Comparison of ENCODE assay signal across 14 cellular contexts in the genomic region with DNA sequence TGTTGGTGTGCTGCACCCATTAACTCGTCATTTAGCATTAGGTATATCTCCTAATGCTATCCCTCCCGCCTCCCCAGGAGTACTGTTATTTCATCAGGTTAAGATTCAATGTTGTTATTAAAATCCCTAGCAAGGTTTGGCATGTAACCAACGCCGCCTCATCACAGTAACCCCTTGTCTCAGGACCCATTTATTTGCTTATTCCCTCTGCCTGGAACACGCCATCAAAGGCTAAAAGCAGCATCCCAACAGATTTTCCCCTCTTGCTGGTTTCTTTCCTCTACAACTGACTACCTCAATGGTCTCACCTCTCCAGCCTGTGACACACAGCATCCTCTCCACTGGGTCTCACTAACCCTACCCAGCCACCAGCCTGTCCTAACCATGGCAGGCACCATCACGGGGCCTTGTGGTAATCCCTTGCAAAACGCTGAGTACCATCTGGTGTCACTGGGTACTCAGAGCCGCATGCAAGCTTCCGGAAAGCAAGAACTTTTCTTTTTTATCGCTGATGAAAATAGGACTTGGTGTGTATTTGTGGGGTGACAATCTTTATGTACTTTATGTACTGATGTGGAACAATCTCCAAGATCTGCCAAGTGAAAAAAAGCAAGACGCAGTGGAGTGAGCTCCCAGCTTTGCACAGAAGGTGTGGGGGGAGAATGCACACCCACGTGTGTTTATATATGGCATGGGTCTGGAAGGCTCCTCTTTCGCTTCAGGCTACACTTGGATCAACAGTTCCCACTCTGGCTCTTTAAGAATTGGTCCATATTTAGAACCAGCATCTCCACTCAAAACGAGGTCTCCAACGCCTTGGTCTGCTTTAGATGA. TPM values are rescaled to one million over a fixed set of nuclear protein-coding genes. Genes with fewer than 3 reads are reported as not detected.
A peak's percentile ranks its signal among the peaks of the same experiment; 100 is the strongest.
DNase-seq lines count a peak whose midpoint lies in the region; ATAC-seq lines count a peak whose summit lies in the region.
"Had no signal": no experiment of that assay in that cellular context is flagged by ENCODE, and none has a peak within 500 bp of the region (broad histone marks: within the 10 kb centered on the region; RNA-seq: fewer than 3 reads in every experiment).

No MANE protein-coding gene starts in this region.

- no peaks in the 10 kb centered on the region for H3K9me3 Mint-ChIP-seq in activated T-cell treated with anti-CD3 and anti-CD28 coated beads, Interleukin-2, amount 50 U/mL, for 4 hours
- no peaks in the 10 kb centered on the region for H3K9me3 Mint-ChIP-seq in activated naive CD8-positive, alpha-beta T cell treated with anti-CD3 and anti-CD28 coated beads, Interleukin-2, amount 50 U/mL, for 24 hours
- H3K9me3 Mint-ChIP-seq in immature natural killer cell = no peaks in the 10 kb centered on the region

- peaks cover 27% of the 10 kb centered on the region for H3K4me1 Mint-ChIP-seq in activated T-cell treated with anti-CD3 and anti-CD28 coated beads, Interleukin-2, amount 50 U/mL, for 4 hours (ENCODE audit: low read depth)
- H3K4me1 Mint-ChIP-seq in activated naive CD8-positive, alpha-beta T cell treated with anti-CD3 and anti-CD28 coated beads, Interleukin-2, amount 50 U/mL, for 24 hours = peaks cover 36% of the 10 kb centered on the region
- H3K4me1 Mint-ChIP-seq in immature natural killer cell = peaks cover 29 to 32% of the 10 kb centered on the region in 2 donors

- ATAC-seq in activated T-cell treated with anti-CD3 and anti-CD28 coated beads, Interleukin-2, amount 50 U/mL, for 4 hours = peak; percentile 25 to 51
- ATAC-seq in activated naive CD8-positive, alpha-beta T cell treated with anti-CD3 and anti-CD28 coated beads, Interleukin-2, amount 50 U/mL, for 24 hours = no peak

- DNase-seq in activated T-cell treated with anti-CD3 and anti-CD28 coated beads, Interleukin-2, amount 50 U/mL, for 4 hours = no peak
- DNase-seq in activated T-cell treated with anti-CD3 and anti-CD28 coated beads for 4 hours (no peak), HT1080 (ENCODE audit: low read depth) (peak; percentile 44), occipital lobe (lab: John Stamatoyannopoulos, UW) (peak; percentile 76), ACHN (no peak), NCI-H345 (lab: John Stamatoyannopoulos, UW) (no peak), immature natural killer cell (no peak)
- DNase-seq in activated naive CD8-positive, alpha-beta T cell treated with anti-CD3 and anti-CD28 coated beads, Interleukin-2, amount 50 U/mL, for 24 hours = no peak
- DNase-seq: aorta; kidney; OCI-M1; retina; stimulated activated CD4-positive, alpha-beta T cell treated with anti-CD3 and anti-CD28 coated beads, Interleukin-4, amount 100 ng/mL, for 1 hour had no signal

- in situ Hi-C loops in ACHN (cut with HindIII; ENCODE audit: low pct_ligation_motif_present, low pct_unique_long_range_greater_than_20kb, low sequenced_read_pairs) = no loop called here

- H3K27me3 Mint-ChIP-seq in activated T-cell treated with anti-CD3 and anti-CD28 coated beads, Interleukin-2, amount 50 U/mL, for 4 hours (ENCODE audit: low read depth) = no peaks in the 10 kb centered on the region
- no peaks in the 10 kb centered on the region for H3K27me3 Mint-ChIP-seq in activated naive CD8-positive, alpha-beta T cell treated with anti-CD3 and anti-CD28 coated beads, Interleukin-2, amount 50 U/mL, for 24 hours
- peaks cover 2 to 4% (median 3%) of the 10 kb centered on the region in 3 donors for H3K27me3 Mint-ChIP-seq in immature natural killer cell (ENCODE audit: low read depth in 3 of 3)
- H3K27me3 Mint-ChIP-seq: B cell had no signal

- peak overlapping the region; percentile 7 for H3K4me3 Mint-ChIP-seq in activated T-cell treated with anti-CD3 and anti-CD28 coated beads, Interleukin-2, amount 50 U/mL, for 4 hours
- H3K4me3 Mint-ChIP-seq in activated naive CD8-positive, alpha-beta T cell treated with anti-CD3 and anti-CD28 coated beads, Interleukin-2, amount 50 U/mL, for 24 hours = no peak overlapping the region
- no peak overlapping the region for H3K4me3 Mint-ChIP-seq in immature natural killer cell
- H3K4me3 Mint-ChIP-seq: B cell had no signal

- H3K36me3 Mint-ChIP-seq in activated T-cell treated with anti-CD3 and anti-CD28 coated beads, Interleukin-2, amount 50 U/mL, for 4 hours (ENCODE audit: insufficient read depth) = peaks cover 56% of the 10 kb centered on the region
- peaks cover 53% of the 10 kb centered on the region for H3K36me3 Mint-ChIP-seq in activated naive CD8-positive, alpha-beta T cell treated with anti-CD3 and anti-CD28 coated beads, Interleukin-2, amount 50 U/mL, for 24 hours (ENCODE audit: low read depth)
- H3K36me3 Mint-ChIP-seq in immature natural killer cell = peaks cover 26 to 50% (median 29%) of the 10 kb centered on the region in 3 donors

- peak overlapping the region; percentile 64 for H3K27ac Mint-ChIP-seq in activated naive CD8-positive, alpha-beta T cell treated with anti-CD3 and anti-CD28 coated beads, Interleukin-2, amount 50 U/mL, for 24 hours
- H3K27ac Mint-ChIP-seq in immature natural killer cell = peak overlapping the region in 2 of 6 donors; percentile 25 to 55
- H3K27ac Mint-ChIP-seq: B cell had no signal

RNA-seq across cellular contexts. Expression of gene RPS14, which starts 6.1 kb away (rescaled TPM):
- total RNA-seq in activated T-cell treated with anti-CD3 and anti-CD28 coated beads, Interleukin-2, amount 50 U/mL, for 4 hours = 1,000 to 10,000 TPM; 2,955 to 3,473 (median 3,075) TPM
- 1,800 and 2,863 TPM in 2 replicates for total RNA-seq in HT1080 (2014; rRNA removed; shearing (Covaris generic))
- 3,415 and 3,568 TPM in 2 replicates for polyA plus RNA-seq in HT1080 (2015; cell fraction: cytosol; rRNA removed)
- polyA plus RNA-seq in HT1080 (2015; cell fraction: nucleus; rRNA removed) = 814 and 883 TPM in 2 replicates
- 2,126 TPM for total RNA-seq in occipital lobe
- 1,000 to 10,000 TPM; 3,321 to 6,011 (median 3,509) TPM for polyA plus RNA-seq in immature natural killer cell

RNA-seq across cellular contexts. Expression of gene CD74, which starts 30.7 kb away (rescaled TPM):
- 100 to 1,000 TPM; 230 to 299 (median 241) TPM for total RNA-seq in activated T-cell treated with anti-CD3 and anti-CD28 coated beads, Interleukin-2, amount 50 U/mL, for 4 hours
- 0.17 and 1.2 TPM in 2 replicates for total RNA-seq in HT1080 (2014; rRNA removed; shearing (Covaris generic))
- polyA plus RNA-seq in HT1080 (2015; cell fraction: cytosol; rRNA removed) = 9.1 and 9.4 TPM in 2 replicates
- polyA plus RNA-seq in HT1080 (2015; cell fraction: nucleus; rRNA removed) = 8.3 and 12.6 TPM in 2 replicates
- total RNA-seq in occipital lobe = 4.1 TPM
- polyA plus RNA-seq in immature natural killer cell = 1,000 to 10,000 TPM in 2 of 3 donors, 100 to 1,000 TPM in 1; 982 to 1,268 (median 1,061) TPM

Comparison
In these comparisons a context has a peak if more than half of its experiments do, and no peak if none do; other contexts are left out.
1. DNase-seq: peak in HT1080 (single experiment) and occipital lobe (single experiment); none in activated T-cell treated with anti-CD3 and anti-CD28 coated beads, Interleukin-2, amount 50 U/mL, for 4 hours (single experiment), activated T-cell treated with anti-CD3 and anti-CD28 coated beads for 4 hours (single experiment), activated naive CD8-positive, alpha-beta T cell treated with anti-CD3 and anti-CD28 coated beads, Interleukin-2, amount 50 U/mL, for 24 hours (single experiment), ACHN (single experiment), NCI-H345 (single experiment) and immature natural killer cell (0 of 3).
2. RNA of gene CD74, which starts 30.7 kb away (total RNA-seq): 230 to 299 TPM in activated T-cell treated with anti-CD3 and anti-CD28 coated beads, Interleukin-2, amount 50 U/mL, for 4 hours; 4.1 TPM in occipital lobe (single experiment) and 0.17 to 1.2 TPM in HT1080; every median in the first group is over 10 times any median in the second.